Comparison of ENCODE assay signal across 21 cellular contexts in the genomic region with DNA sequence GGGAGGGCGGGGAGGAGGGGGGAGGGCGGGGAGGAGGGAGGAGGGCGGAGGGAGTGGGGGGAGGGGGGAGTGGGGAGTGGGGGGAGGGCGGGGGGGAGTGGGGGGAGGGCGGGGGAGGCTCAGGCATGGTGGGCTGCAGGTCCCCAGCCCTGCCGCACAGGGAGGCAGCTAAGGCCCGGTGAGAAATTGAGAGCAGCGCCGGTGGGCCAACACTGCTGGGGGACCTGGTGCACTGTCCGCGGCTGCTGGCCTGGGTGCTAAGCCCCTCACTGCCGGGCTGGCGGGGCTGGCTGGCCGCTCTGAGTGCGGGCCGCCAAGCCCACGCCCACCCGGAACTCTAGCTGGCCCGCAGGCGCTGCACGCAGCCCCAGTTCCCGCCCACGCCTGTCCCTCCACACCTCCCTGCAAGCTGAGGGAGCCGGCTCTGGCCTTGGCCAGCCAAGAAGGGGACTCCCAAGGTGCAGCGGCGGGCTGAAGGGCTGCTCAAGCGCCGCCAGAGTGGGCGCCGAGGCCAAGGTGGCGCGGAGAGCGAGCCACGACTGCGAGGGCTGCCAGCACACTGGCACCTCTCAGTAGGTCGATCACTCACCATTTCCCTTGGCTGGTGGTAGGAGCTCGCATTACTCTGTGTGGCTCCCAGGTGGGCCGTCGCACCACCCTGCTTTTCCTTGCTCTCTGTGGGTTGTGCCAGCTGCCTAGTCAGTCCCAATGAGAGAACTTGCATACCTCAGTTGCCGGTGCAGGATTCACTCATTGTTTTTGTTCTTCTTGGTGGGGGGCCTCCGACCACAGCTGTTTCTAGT.
DNase-seq lines count a peak whose midpoint lies in the region; ATAC-seq, FAIRE-seq and TF ChIP-seq lines count a peak whose summit lies in the region.
"Had no signal": no experiment of that assay in that cellular context is flagged by ENCODE, and none has a peak within 500 bp of the region (broad histone marks: within the 10 kb centered on the region; RNA-seq: fewer than 3 reads in every experiment).

No MANE protein-coding gene starts in this region.

- TF ChIP-seq POLR2A in GM12878 (IDR thresholded peaks at IDR 0.05; ENCODE audit: low read depth, low read length) (no peak), HepG2 (IDR thresholded peaks at IDR 0.05; ENCODE audit: insufficient read depth in 1 of 2, low read depth in 2 of 2, low read length in 2 of 2) (no peak), testis (IDR thresholded peaks at IDR 0.05) (no peak)

- POLR2A ChIA-PET in GM12878 (lab: Charles Lee) (no interaction called here), HepG2 (lab: Yijun Ruan, JAX) (no interaction called here)

- H3K4me1 ChIP-seq in right cardiac atrium (ENCODE audit: control insufficient read depth, insufficient read depth, low read length), result no peaks in the 10 kb centered on the region
- H3K4me1 ChIP-seq in GM12878 (ENCODE audit: control insufficient read depth, insufficient read depth, low read length), result no peaks in the 10 kb centered on the region
- H3K4me1 ChIP-seq in HepG2 (ENCODE audit: insufficient read depth, low read length), result no peaks in the 10 kb centered on the region
- H3K4me1 ChIP-seq in testis, result no peaks in the 10 kb centered on the region
- H3K4me1 ChIP-seq: A549, BLaER1 had no signal

- H3K27ac ChIP-seq in right cardiac atrium (ENCODE audit: low read length) (no peak overlapping the region), GM12878 (ENCODE audit: control insufficient read depth, insufficient read depth) (no peak overlapping the region), HepG2 (ENCODE audit: extremely low read length, insufficient read depth, low read length) (no peak overlapping the region), testis (no peak overlapping the region)
- H3K27ac ChIP-seq: 22Rv1, A549, BLaER1, HL-60 had no signal

- H2AFZ ChIP-seq in GM12878 (ENCODE audit: control insufficient read depth, low read depth, low read length) (no peak overlapping the region), HepG2 (ENCODE audit: low read length) (no peak overlapping the region)

- no peak for TF ChIP-seq RAD21 in GM12878 (IDR thresholded peaks at IDR 0.05; ENCODE audit: insufficient read depth, low read depth, low read length)
- TF ChIP-seq RAD21 in HepG2 (CRISPR knock-in tag; IDR thresholded peaks at IDR 0.05), result no peak

- H3K79me2 ChIP-seq in GM12878 (ENCODE audit: control insufficient read depth, insufficient read depth, low read length) (no peaks in the 10 kb centered on the region), HepG2 (ENCODE audit: insufficient read depth, low read length) (no peaks in the 10 kb centered on the region)

- RAD21 ChIA-PET in GM12878 (lab: Charles Lee; ENCODE audit: unreplicated experiment), result no interaction called here

- H3K4me3 ChIP-seq in right cardiac atrium (ENCODE audit: low read length) (no peak overlapping the region), GM12878 (no peak overlapping the region), HepG2 (replicated peaks in 1 of 3; ENCODE audit: insufficient read depth in 1 of 3, low read depth in 2 of 3, low read length in 3 of 3) (no peak overlapping the region), testis (peak overlapping the region; percentile 15 to 27)
- H3K4me3 ChIP-seq: A549, BLaER1, K562 had no signal

- H3K27me3 ChIP-seq in right cardiac atrium (ENCODE audit: control insufficient read depth, insufficient read depth), result no peaks in the 10 kb centered on the region
- H3K27me3 ChIP-seq in GM12878 (replicated peaks in 1 of 2; ENCODE audit: control insufficient read depth in 2 of 2, insufficient read depth in 2 of 2, low read length in 1 of 2), result no peaks in the 10 kb centered on the region
- H3K27me3 ChIP-seq in HepG2 (ENCODE audit: control insufficient read depth in 1 of 2, insufficient read depth in 2 of 2, low read length in 2 of 2), result no peaks in the 10 kb centered on the region
- no peaks in the 10 kb centered on the region for H3K27me3 ChIP-seq in testis
- H3K27me3 ChIP-seq: BLaER1 had no signal

- BruUV-seq in GM12878 (replicated peaks; lab: Mats Ljungman, UMichigan) (no TSS peak), HepG2 (replicated peaks; lab: Mats Ljungman, UMichigan) (no TSS peak)

- FAIRE-seq in GM12878 (lab: Jason Lieb, UNC), result no peak
- FAIRE-seq in HepG2 (lab: Jason Lieb, UNC), result no peak
- FAIRE-seq: A549, GM18507, K562 had no signal

- no peak for ATAC-seq in right cardiac atrium
- no peak for ATAC-seq in Right ventricle myocardium inferior
- no peak for ATAC-seq in GM12878
- no peak for ATAC-seq in HepG2
- no peak for ATAC-seq in GM21360 (IDR thresholded peaks at IDR 0.05; ENCODE audit: unreplicated experiment)
- ATAC-seq: A549, HCT116, K562 had no signal

- H3K4me2 ChIP-seq in GM12878 (ENCODE audit: control insufficient read depth, insufficient read depth) (no peak overlapping the region), HepG2 (ENCODE audit: low read depth, low read length) (no peak overlapping the region)
- H3K4me2 ChIP-seq: A549, BLaER1 had no signal

- H3K36me3 ChIP-seq in GM12878 (ENCODE audit: control insufficient read depth in 2 of 2, insufficient read depth in 2 of 2, low read length in 1 of 2) (no peaks in the 10 kb centered on the region), HepG2 (replicated peaks in 1 of 2; ENCODE audit: control insufficient read depth in 1 of 2, insufficient read depth in 2 of 2, low read length in 2 of 2) (no peaks in the 10 kb centered on the region), testis (ENCODE audit: low read depth, missing control alignments) (no peaks in the 10 kb centered on the region)

- CTCF ChIA-PET in GM12878 (lab: Yijun Ruan, JAX), result no interaction called here
- CTCF ChIA-PET in HepG2 (lab: Yijun Ruan, JAX; ENCODE audit: low intra/inter-chr PET ratio, low total read pairs), result no interaction called here

- TF ChIP-seq CTCF in GM12878 (IDR thresholded peaks at IDR 0.05 in 2 of 3, conservative IDR thresholded peaks at IDR 0.05 in 1 of 3; ENCODE audit: control insufficient read depth in 2 of 3, extremely low read depth in 1 of 3, insufficient read depth in 1 of 3, low read depth in 3 of 3, low read length in 3 of 3), result no peak
- TF ChIP-seq CTCF in HepG2 (CRISPR knock-in tag; IDR thresholded peaks at IDR 0.05), result no peak
- TF ChIP-seq CTCF in testis (IDR thresholded peaks at IDR 0.05), result no peak
- no peak for TF ChIP-seq CTCF in GM13977 (IDR thresholded peaks at IDR 0.05; ENCODE audit: extremely low read depth, insufficient read depth, missing control alignments)

- H3K9me3 ChIP-seq in right cardiac atrium (ENCODE audit: control insufficient read depth, low read length) (no peaks in the 10 kb centered on the region), GM12878 (replicated peaks; ENCODE audit: control insufficient read depth, insufficient read depth, low read length) (no peaks in the 10 kb centered on the region; the same call in 2 of the 3 replicates), HepG2 (ENCODE audit: low read length) (peaks cover 34% of the 10 kb centered on the region; the same call in 1 of the 2 replicates), testis (no peaks in the 10 kb centered on the region)
- H3K9me3 ChIP-seq: A549 had no signal

- peak in 2 of 3 donors; percentile 28 to 46 for DNase-seq in right cardiac atrium
- DNase-seq in Right ventricle myocardium inferior (ENCODE audit: missing footprints), result no peak
- peak; percentile 52 for DNase-seq in GM12878 (ENCODE audit: low read depth, low spot score)
- no peak for DNase-seq in HepG2 (ENCODE audit: low spot score)
- DNase-seq in testis, result no peak
- no peak for DNase-seq in head of caudate nucleus
- DNase-seq in GM13977 (ENCODE audit: low spot score), result no peak
- DNase-seq: CD4-positive, alpha-beta memory T cell; DMS153; DMS79; GF-D8; HFFc6; IMR-90 had no signal

- no peaks in the 10 kb centered on the region for H4K20me1 ChIP-seq in GM12878 (ENCODE audit: control insufficient read depth, insufficient read depth)
- no peaks in the 10 kb centered on the region for H4K20me1 ChIP-seq in HepG2 (ENCODE audit: insufficient read depth, low read length)
- H4K20me1 ChIP-seq: BLaER1 had no signal

- TF ChIP-seq EP300 in GM12878 (IDR thresholded peaks at IDR 0.05; ENCODE audit: borderline replicate concordance in 1 of 2, control insufficient read depth in 1 of 2, low read depth in 2 of 2, low read length in 2 of 2), result no peak
- no peak for TF ChIP-seq EP300 in HepG2 (IDR thresholded peaks at IDR 0.05; ENCODE audit: low read depth in 2 of 2, low read length in 2 of 2)
- no peak for TF ChIP-seq EP300 in HepG2 (CRISPR knock-in tag; IDR thresholded peaks at IDR 0.05; ENCODE audit: borderline replicate concordance)

- SMC1A ChIA-PET in GM12878 (lab: Charles Lee; ENCODE audit: uncharacterized antibody, unreplicated experiment), result no interaction called here

- 99% methylated on average over 37 of the region's 41 CpGs for WGBS in right cardiac atrium
- WGBS in GM12878 (ENCODE audit: insufficient coverage, insufficient replicate concordance, low lambda C conversion rate, missing lambda C conversion rate), result 74% methylated on average over 31 of the region's 41 CpGs
- 92% methylated on average over 22 of the region's 41 CpGs for WGBS in HepG2 (ENCODE audit: low lambda C conversion rate)
- 68 to 79% methylated on average over 12 to 35 of the region's 41 CpGs for WGBS in testis, 2 donors

- intact Hi-C loops in right cardiac atrium (cut with DNase I), result no loop called here
- intact Hi-C loops in Right ventricle myocardium inferior (cut with DNase I), result no loop called here
- intact Hi-C loops in GM12878 (cut with micrococcal nuclease; ENCODE audit: unreplicated experiment), result no loop called here
- intact Hi-C loops in HepG2 (cut with micrococcal nuclease; ENCODE audit: unreplicated experiment), result no loop called here
- intact Hi-C loops in testis (cut with DNase I; ENCODE audit: low total_unique reads), result no loop called here
- intact Hi-C loops in head of caudate nucleus (cut with DNase I), result no loop called here

- in situ Hi-C loops in GM12878 (cut with MboI), result no loop called here
- in situ Hi-C loops in HepG2 (cut with HindIII; ENCODE audit: extremely low pct_ligation_motif_present, low pct_unique_long_range_greater_than_20kb), result no loop called here
- in situ Hi-C loops in GM13977 (cut with MboI; ENCODE audit: low pct_unique_long_range_greater_than_20kb, low sequenced_read_pairs, unreplicated experiment), result no loop called here

- no peak overlapping the region for H3K9ac ChIP-seq in GM12878 (ENCODE audit: control insufficient read depth, insufficient read depth, low read length)
- no peak overlapping the region for H3K9ac ChIP-seq in HepG2 (ENCODE audit: insufficient read depth, low read depth, low read length)
- H3K9ac ChIP-seq: BLaER1 had no signal

TF ChIP-seq in HepG2, 621 proteins besides CTCF, POLR2A, EP300 and RAD21 (continues in another document):
- TF ChIP-seq, protein P1, sequence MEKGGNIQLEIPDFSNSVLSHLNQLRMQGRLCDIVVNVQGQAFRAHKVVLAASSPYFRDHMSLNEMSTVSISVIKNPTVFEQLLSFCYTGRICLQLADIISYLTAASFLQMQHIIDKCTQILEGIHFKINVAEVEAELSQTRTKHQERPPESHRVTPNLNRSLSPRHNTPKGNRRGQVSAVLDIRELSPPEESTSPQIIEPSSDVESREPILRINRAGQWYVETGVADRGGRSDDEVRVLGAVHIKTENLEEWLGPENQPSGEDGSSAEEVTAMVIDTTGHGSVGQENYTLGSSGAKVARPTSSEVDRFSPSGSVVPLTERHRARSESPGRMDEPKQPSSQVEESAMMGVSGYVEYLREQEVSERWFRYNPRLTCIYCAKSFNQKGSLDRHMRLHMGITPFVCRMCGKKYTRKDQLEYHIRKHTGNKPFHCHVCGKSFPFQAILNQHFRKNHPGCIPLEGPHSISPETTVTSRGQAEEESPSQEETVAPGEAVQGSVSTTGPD (CRISPR knock-in tag; IDR thresholded peaks at IDR 0.05), result no peak

Comparison
In these comparisons a context has a peak if more than half of its experiments do, and no peak if none do; other contexts are left out.
1. DNase-seq: peak in right cardiac atrium (2 of 3) and GM12878 (single experiment); none in Right ventricle myocardium inferior (single experiment), HepG2 (single experiment), testis (single experiment), head of caudate nucleus (0 of 42) and GM13977 (single experiment).
2. H3K4me3 ChIP-seq: peak in testis (2 of 2); none in right cardiac atrium (single experiment), GM12878 (single experiment) and HepG2 (0 of 3).